Comparison of ENCODE assay signal across 9 cellular contexts in genomic region chr2:84781942-84782716, GRCh38.
DNase-seq lines count a peak whose midpoint lies in the region; ATAC-seq and TF ChIP-seq lines count a peak whose summit lies in the region.
"Had no signal": no experiment of that assay in that cellular context is flagged by ENCODE, and none has a peak within 500 bp of the region (broad histone marks: within the 10 kb centered on the region; RNA-seq: fewer than 3 reads in every experiment).

No MANE protein-coding gene starts in this region.

- no peaks in the 10 kb centered on the region for H3K9me3 ChIP-seq in mucosa of descending colon
- H3K9me3 ChIP-seq in psoas muscle: no peaks in the 10 kb centered on the region

- TF ChIP-seq CTCF in mucosa of descending colon (IDR thresholded peaks at IDR 0.05): no peak
- TF ChIP-seq CTCF in lower leg skin (IDR thresholded peaks at IDR 0.05): no peak
- no peak for TF ChIP-seq CTCF in psoas muscle (IDR thresholded peaks at IDR 0.05)

- no peak overlapping the region for H3K27ac ChIP-seq in psoas muscle
- H3K27ac ChIP-seq: VCaP had no signal

- H3K4me1 ChIP-seq in mucosa of descending colon (ENCODE audit: low read depth) (peaks cover 16% of the 10 kb centered on the region), psoas muscle (no peaks in the 10 kb centered on the region)

- H3K27me3 ChIP-seq in psoas muscle (ENCODE audit: insufficient read depth in 3 of 3, low read length in 2 of 3): peaks cover 0 to 3% (median 0%) of the 10 kb centered on the region in 3 donors

- H3K36me3 ChIP-seq in mucosa of descending colon (ENCODE audit: low read depth): no peaks in the 10 kb centered on the region
- H3K36me3 ChIP-seq in psoas muscle (ENCODE audit: insufficient read depth in 1 of 2, low read depth in 1 of 2): no peaks in the 10 kb centered on the region

- 30 to 40% methylated on average over 3 of the region's 3 CpGs for WGBS in lower leg skin, 2 donors
- WGBS in psoas muscle, 3 donors: 75 to 86% (median 80%) methylated on average over 3 of the region's 3 CpGs

- peak; percentile 99 for ATAC-seq in mucosa of descending colon
- no peak for ATAC-seq in GM18870 (IDR thresholded peaks at IDR 0.05; ENCODE audit: unreplicated experiment)
- no peak for ATAC-seq in psoas muscle

- DNase-seq in activated CD8-positive, alpha-beta memory T cell treated with anti-CD3 and anti-CD28 coated beads for 1 hour (ENCODE audit: extremely low read depth in 1 of 2, low read depth in 1 of 2): peak; percentile 20 to 34
- DNase-seq in activated CD8-positive, alpha-beta memory T cell treated with anti-CD3 and anti-CD28 coated beads for 24 hours: no peak
- DNase-seq in HS-27A (ENCODE audit: low read depth): peak; percentile 46
- DNase-seq in activated T-cell treated with anti-CD3 and anti-CD28 coated beads for 1 hour (ENCODE audit: low read depth): peak; percentile 35
- peak; percentile 65 to 92 (median 74) for DNase-seq in mucosa of descending colon
- no peak for DNase-seq in lower leg skin (ENCODE audit: low spot score in 2 of 2)
- no peak for DNase-seq in psoas muscle

- no peak overlapping the region for H3K4me3 ChIP-seq in mucosa of descending colon
- no peak overlapping the region for H3K4me3 ChIP-seq in lower leg skin (ENCODE audit: low read depth, poor library complexity, severe bottlenecking)
- H3K4me3 ChIP-seq in psoas muscle: no peak overlapping the region

- TF ChIP-seq POLR2A in lower leg skin (IDR thresholded peaks at IDR 0.05): no peak

- intact Hi-C loops in mucosa of descending colon (cut with DNase I, micrococcal nuclease) (no loop called here), lower leg skin (cut with DNase I; ENCODE audit: low total_unique reads) (no loop called here), psoas muscle (cut with DNase I) (no loop called here)

Comparison
In these comparisons a context has a peak if more than half of its experiments do, and no peak if none do; other contexts are left out.
1. DNase-seq: peak in activated CD8-positive, alpha-beta memory T cell treated with anti-CD3 and anti-CD28 coated beads for 1 hour (2 of 2), HS-27A (single experiment), activated T-cell treated with anti-CD3 and anti-CD28 coated beads for 1 hour (single experiment) and mucosa of descending colon (3 of 3); none in activated CD8-positive, alpha-beta memory T cell treated with anti-CD3 and anti-CD28 coated beads for 24 hours (single experiment), lower leg skin (0 of 2) and psoas muscle (0 of 2).